Comparison of ENCODE assay signal across 8 cellular contexts in the genomic region with DNA sequence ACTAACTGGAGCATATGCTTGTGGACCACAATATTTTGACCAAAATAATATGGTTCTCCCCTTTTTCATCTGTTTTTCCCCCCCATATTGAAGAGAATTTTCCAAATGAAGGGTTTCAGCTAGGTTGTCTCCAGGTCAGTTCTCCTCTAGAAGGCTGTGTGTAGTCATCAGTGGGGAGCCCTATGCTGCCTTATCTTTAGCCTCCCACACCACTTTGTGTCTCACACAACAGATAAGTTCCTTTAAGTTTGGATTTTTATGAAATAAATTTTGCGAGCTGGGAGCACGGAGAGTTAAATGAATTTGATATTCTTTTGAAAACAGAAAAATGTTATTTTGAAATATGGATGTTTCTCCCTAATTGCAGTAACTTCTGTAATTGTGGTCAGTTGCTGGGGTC. TPM values are rescaled to one million over a fixed set of nuclear protein-coding genes. Genes with fewer than 3 reads are reported as not detected.
"Had no signal": no experiment of that assay in that cellular context is flagged by ENCODE, and none has a peak within 500 bp of the region (broad histone marks: within the 10 kb centered on the region; RNA-seq: fewer than 3 reads in every experiment).

No MANE protein-coding gene starts in this region.

- FAIRE-seq: H1, H54, HepG2 had no signal

- H3K4me3 ChIP-seq: GM23338 had no signal

- H3K27ac ChIP-seq: HL-60 had no signal

- H3K4me1 Mint-ChIP-seq: IgD-negative memory B cell had no signal

- H3K9me3 Mint-ChIP-seq: GM23338 had no signal

- H2AFZ ChIP-seq: GM23338 had no signal

- H3K4me3 Mint-ChIP-seq: GM23338, H9, IgD-negative memory B cell had no signal

- H3K27ac Mint-ChIP-seq: GM23338, H9, IgD-negative memory B cell had no signal

- H3K27me3 Mint-ChIP-seq: IgD-negative memory B cell had no signal

- ATAC-seq: GM23338, HepG2 had no signal

- H3K4me2 ChIP-seq: GM23338 had no signal

- DNase-seq: H9, HCEC 1CT had no signal

RNA-seq across cellular contexts. Expression of gene PAX6, which starts 28.9 kb away (rescaled TPM):
- total RNA-seq: H9 had no signal
- polyA plus RNA-seq: IgD-negative memory B cell had no signal
